19 cellular contexts compared by ENCODE assay signal in genomic region chrX:1902901-1903379, GRCh38.
"Had no signal": no experiment of that assay in that cellular context is flagged by ENCODE, and none has a peak within 500 bp of the region (broad histone marks: within the 10 kb centered on the region; RNA-seq: fewer than 3 reads in every experiment).

No MANE protein-coding gene starts in this region.

- H3K9me3 Mint-ChIP-seq: dendritic cell treated with granulocyte-macrophage colony-stimulating factor and Interleukin-4, amounts not matched to agents 40 ng/mL and 50 ng/mL, for 4 days; memory B cell; neural crest cell had no signal

- H3K27me3 ChIP-seq: cardiac muscle cell, thyroid gland had no signal

- H3K27ac Mint-ChIP-seq: activated naive CD8-positive, alpha-beta T cell; activated T-cell treated with anti-CD3 and anti-CD28 coated beads, Interleukin-2, amount 50 U/mL, for 72 hours; dendritic cell treated with granulocyte-macrophage colony-stimulating factor and Interleukin-4, amounts not matched to agents 40 ng/mL and 50 ng/mL, for 4 days; immature natural killer cell; memory B cell; naive B cell; progenitor cell of endocrine pancreas had no signal

- H3K36me3 Mint-ChIP-seq: activated naive CD8-positive, alpha-beta T cell; memory B cell; naive B cell had no signal

- H3K4me3 Mint-ChIP-seq: activated naive CD8-positive, alpha-beta T cell; activated T-cell treated with anti-CD3 and anti-CD28 coated beads, Interleukin-2, amount 50 U/mL, for 72 hours; dendritic cell treated with granulocyte-macrophage colony-stimulating factor and Interleukin-4, amounts not matched to agents 40 ng/mL and 50 ng/mL, for 4 days; immature natural killer cell; memory B cell; naive B cell; neural crest cell had no signal

- DNase-seq: activated CD4-positive, alpha-beta T cell treated with anti-CD3 and anti-CD28 coated beads, Interleukin-2, amount 50 U/mL, for 1 hour; activated CD4-positive, CD25-positive, alpha-beta regulatory T cell treated with anti-CD3 and anti-CD28 coated beads, Interleukin-2, amount 50 U/mL, for 72 hours; activated T-cell treated with anti-CD3 and anti-CD28 coated beads, Interleukin-2, amount 50 U/mL, for 72 hours; effector CD8-positive, alpha-beta T cell; gastrocnemius medialis; head of caudate nucleus; immature natural killer cell; left ventricle myocardium superior; mucosa of descending colon; naive B cell; stimulated activated CD4-positive, alpha-beta T cell treated with anti-CD3 and anti-CD28 coated beads, Interleukin-2, amount 100 ng/mL, for 24 hours; stimulated activated naive CD4-positive, alpha-beta T cell treated with Interleukin-2 at 50 U/mL for 16 hours; thyroid gland had no signal

- H3K27ac ChIP-seq: cardiac muscle cell, gastrocnemius medialis, thyroid gland had no signal

- H3K36me3 ChIP-seq: cardiac muscle cell, gastrocnemius medialis, thyroid gland had no signal

- H3K4me1 Mint-ChIP-seq: immature natural killer cell, memory B cell, naive B cell, neural crest cell had no signal

- H3K9me3 ChIP-seq: mucosa of descending colon, thyroid gland had no signal

- H3K27me3 Mint-ChIP-seq: dendritic cell treated with granulocyte-macrophage colony-stimulating factor and Interleukin-4, amounts not matched to agents 40 ng/mL and 50 ng/mL, for 4 days had no signal

- H3K4me3 ChIP-seq: cardiac muscle cell, gastrocnemius medialis, mucosa of descending colon, thyroid gland had no signal
